1 cellular context compared by ENCODE assay signal in genomic region chr21:33747420-33747819, GRCh38.
TF ChIP-seq lines count a peak whose summit lies in the region.

No MANE protein-coding gene starts in this region.

TF ChIP-seq in K562, 482 proteins besides CTCF, POLR2A, EP300 and RAD21 (continued from another document):
- no peak for TF ChIP-seq ZBTB49 (CRISPR knock-in tag; IDR thresholded peaks at IDR 0.05; ENCODE audit: borderline replicate concordance)
- TF ChIP-seq ZNF224 (CRISPR knock-in tag; IDR thresholded peaks at IDR 0.05): no peak
- TF ChIP-seq, protein P1, sequence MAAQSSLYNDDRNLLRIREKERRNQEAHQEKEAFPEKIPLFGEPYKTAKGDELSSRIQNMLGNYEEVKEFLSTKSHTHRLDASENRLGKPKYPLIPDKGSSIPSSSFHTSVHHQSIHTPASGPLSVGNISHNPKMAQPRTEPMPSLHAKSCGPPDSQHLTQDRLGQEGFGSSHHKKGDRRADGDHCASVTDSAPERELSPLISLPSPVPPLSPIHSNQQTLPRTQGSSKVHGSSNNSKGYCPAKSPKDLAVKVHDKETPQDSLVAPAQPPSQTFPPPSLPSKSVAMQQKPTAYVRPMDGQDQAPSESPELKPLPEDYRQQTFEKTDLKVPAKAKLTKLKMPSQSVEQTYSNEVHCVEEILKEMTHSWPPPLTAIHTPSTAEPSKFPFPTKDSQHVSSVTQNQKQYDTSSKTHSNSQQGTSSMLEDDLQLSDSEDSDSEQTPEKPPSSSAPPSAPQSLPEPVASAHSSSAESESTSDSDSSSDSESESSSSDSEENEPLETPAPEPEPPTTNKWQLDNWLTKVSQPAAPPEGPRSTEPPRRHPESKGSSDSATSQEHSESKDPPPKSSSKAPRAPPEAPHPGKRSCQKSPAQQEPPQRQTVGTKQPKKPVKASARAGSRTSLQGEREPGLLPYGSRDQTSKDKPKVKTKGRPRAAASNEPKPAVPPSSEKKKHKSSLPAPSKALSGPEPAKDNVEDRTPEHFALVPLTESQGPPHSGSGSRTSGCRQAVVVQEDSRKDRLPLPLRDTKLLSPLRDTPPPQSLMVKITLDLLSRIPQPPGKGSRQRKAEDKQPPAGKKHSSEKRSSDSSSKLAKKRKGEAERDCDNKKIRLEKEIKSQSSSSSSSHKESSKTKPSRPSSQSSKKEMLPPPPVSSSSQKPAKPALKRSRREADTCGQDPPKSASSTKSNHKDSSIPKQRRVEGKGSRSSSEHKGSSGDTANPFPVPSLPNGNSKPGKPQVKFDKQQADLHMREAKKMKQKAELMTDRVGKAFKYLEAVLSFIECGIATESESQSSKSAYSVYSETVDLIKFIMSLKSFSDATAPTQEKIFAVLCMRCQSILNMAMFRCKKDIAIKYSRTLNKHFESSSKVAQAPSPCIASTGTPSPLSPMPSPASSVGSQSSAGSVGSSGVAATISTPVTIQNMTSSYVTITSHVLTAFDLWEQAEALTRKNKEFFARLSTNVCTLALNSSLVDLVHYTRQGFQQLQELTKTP (IDR thresholded peaks at IDR 0.05; ENCODE audit: low read depth in 1 of 2, partially characterized antibody in 2 of 2): no peak
- peak; percentile 59; the same call in 1 of the 2 replicates for TF ChIP-seq NBN (IDR thresholded peaks at IDR 0.05; ENCODE audit: low read depth)
- TF ChIP-seq ZNF445 (CRISPR knock-in tag; IDR thresholded peaks at IDR 0.05; ENCODE audit: low read depth): peak; percentile 59; the same call in 1 of the 2 replicates
- 0 out of 2 replicates have a peak, but pooled peaks have one; percentile 26 for TF ChIP-seq EHMT2 (IDR thresholded peaks at IDR 0.05)
- TF ChIP-seq SMARCB1 (IDR thresholded peaks at IDR 0.05; ENCODE audit: insufficient read length, low read depth): no peak
- TF ChIP-seq, protein P2, sequence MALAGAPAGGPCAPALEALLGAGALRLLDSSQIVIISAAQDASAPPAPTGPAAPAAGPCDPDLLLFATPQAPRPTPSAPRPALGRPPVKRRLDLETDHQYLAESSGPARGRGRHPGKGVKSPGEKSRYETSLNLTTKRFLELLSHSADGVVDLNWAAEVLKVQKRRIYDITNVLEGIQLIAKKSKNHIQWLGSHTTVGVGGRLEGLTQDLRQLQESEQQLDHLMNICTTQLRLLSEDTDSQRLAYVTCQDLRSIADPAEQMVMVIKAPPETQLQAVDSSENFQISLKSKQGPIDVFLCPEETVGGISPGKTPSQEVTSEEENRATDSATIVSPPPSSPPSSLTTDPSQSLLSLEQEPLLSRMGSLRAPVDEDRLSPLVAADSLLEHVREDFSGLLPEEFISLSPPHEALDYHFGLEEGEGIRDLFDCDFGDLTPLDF (CRISPR knock-in tag; IDR thresholded peaks at IDR 0.05): no peak
- peak; percentile 86 for TF ChIP-seq CBX5 (IDR thresholded peaks at IDR 0.05; ENCODE audit: borderline replicate concordance, low read depth)
- no peak for TF ChIP-seq NCOA6 (IDR thresholded peaks at IDR 0.05)
- TF ChIP-seq CBX3 (IDR thresholded peaks at IDR 0.05; ENCODE audit: borderline replicate concordance in 1 of 2, low read length in 2 of 2): peak in 1 of 2 experiments; percentile 98; a peak in 2 of 3 replicates
- no peak for TF ChIP-seq EWSR1 (IDR thresholded peaks at IDR 0.05; ENCODE audit: borderline replicate concordance, low read depth, partially characterized antibody)
- no peak for TF ChIP-seq ZNF212 (CRISPR knock-in tag; IDR thresholded peaks at IDR 0.05)
- TF ChIP-seq ZNF316 (IDR thresholded peaks at IDR 0.05): 0 out of 2 replicates have a peak, but pooled peaks have one; percentile 2
- no peak for TF ChIP-seq ZNF175 (CRISPR knock-in tag; IDR thresholded peaks at IDR 0.05; ENCODE audit: low read depth)
- TF ChIP-seq, protein P3, sequence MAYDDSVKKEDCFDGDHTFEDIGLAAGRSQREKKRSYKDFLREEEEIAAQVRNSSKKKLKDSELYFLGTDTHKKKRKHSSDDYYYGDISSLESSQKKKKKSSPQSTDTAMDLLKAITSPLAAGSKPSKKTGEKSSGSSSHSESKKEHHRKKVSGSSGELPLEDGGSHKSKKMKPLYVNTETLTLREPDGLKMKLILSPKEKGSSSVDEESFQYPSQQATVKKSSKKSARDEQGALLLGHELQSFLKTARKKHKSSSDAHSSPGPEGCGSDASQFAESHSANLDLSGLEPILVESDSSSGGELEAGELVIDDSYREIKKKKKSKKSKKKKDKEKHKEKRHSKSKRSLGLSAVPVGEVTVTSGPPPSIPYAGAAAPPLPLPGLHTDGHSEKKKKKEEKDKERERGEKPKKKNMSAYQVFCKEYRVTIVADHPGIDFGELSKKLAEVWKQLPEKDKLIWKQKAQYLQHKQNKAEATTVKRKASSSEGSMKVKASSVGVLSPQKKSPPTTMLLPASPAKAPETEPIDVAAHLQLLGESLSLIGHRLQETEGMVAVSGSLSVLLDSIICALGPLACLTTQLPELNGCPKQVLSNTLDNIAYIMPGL (CRISPR knock-in tag; IDR thresholded peaks at IDR 0.05): no peak
- TF ChIP-seq ZBTB33 (CRISPR knock-in tag; IDR thresholded peaks at IDR 0.05): peak; percentile 79
- TF ChIP-seq ZNF586 (CRISPR knock-in tag; conservative IDR thresholded peaks at IDR 0.05): no peak
- TF ChIP-seq SMARCE1 (IDR thresholded peaks at IDR 0.05): no peak
- TF ChIP-seq TEAD4 (IDR thresholded peaks at IDR 0.05; ENCODE audit: low read length): 0 out of 2 replicates have a peak, but pooled peaks have one; percentile 7
- TF ChIP-seq TEAD4 (CRISPR knock-in tag; IDR thresholded peaks at IDR 0.05; ENCODE audit: borderline replicate concordance): no peak
- peak; percentile 70; the same call in 1 of the 2 replicates for TF ChIP-seq XRCC3 (IDR thresholded peaks at IDR 0.05)
- no peak for TF ChIP-seq CHD4 (IDR thresholded peaks at IDR 0.05; ENCODE audit: insufficient read depth, insufficient replicate concordance, low read depth, low read length, poor library complexity, severe bottlenecking)
- peak; percentile 30; the same call in 1 of the 2 replicates for TF ChIP-seq NFIC (IDR thresholded peaks at IDR 0.05)
- peak; percentile 46 to 81; a peak in 2 of 4 replicates for TF ChIP-seq TRIM24 (IDR thresholded peaks at IDR 0.05)
- TF ChIP-seq NUFIP1 (IDR thresholded peaks at IDR 0.05; ENCODE audit: partially characterized antibody): no peak
- TF ChIP-seq, protein P4, sequence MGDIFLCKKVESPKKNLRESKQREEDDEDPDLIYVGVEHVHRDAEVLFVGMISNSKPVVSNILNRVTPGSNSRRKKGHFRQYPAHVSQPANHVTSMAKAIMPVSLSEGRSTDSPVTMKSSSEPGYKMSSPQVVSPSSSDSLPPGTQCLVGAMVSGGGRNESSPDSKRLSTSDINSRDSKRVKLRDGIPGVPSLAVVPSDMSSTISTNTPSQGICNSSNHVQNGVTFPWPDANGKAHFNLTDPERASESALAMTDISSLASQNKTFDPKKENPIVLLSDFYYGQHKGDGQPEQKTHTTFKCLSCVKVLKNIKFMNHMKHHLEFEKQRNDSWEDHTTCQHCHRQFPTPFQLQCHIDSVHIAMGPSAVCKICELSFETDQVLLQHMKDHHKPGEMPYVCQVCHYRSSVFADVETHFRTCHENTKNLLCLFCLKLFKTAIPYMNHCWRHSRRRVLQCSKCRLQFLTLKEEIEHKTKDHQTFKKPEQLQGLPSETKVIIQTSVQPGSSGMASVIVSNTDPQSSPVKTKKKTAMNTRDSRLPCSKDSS (IDR thresholded peaks at IDR 0.05; ENCODE audit: low read depth, partially characterized antibody): peak; percentile 89
- TF ChIP-seq MED1 (CRISPR knock-in tag; IDR thresholded peaks at IDR 0.05; ENCODE audit: borderline replicate concordance): no peak
- TF ChIP-seq ZNF561 (CRISPR knock-in tag; conservative IDR thresholded peaks at IDR 0.05): no peak
- peak; percentile 16; the same call in 1 of the 2 replicates for TF ChIP-seq POLR2H (tag; IDR thresholded peaks at IDR 0.05; ENCODE audit: low read depth)
- TF ChIP-seq ADNP (tag; IDR thresholded peaks at IDR 0.05): no peak
- 0 out of 2 replicates have a peak, but pooled peaks have one; percentile 31 for TF ChIP-seq CHAMP1 (IDR thresholded peaks at IDR 0.05)
- TF ChIP-seq, protein P5, sequence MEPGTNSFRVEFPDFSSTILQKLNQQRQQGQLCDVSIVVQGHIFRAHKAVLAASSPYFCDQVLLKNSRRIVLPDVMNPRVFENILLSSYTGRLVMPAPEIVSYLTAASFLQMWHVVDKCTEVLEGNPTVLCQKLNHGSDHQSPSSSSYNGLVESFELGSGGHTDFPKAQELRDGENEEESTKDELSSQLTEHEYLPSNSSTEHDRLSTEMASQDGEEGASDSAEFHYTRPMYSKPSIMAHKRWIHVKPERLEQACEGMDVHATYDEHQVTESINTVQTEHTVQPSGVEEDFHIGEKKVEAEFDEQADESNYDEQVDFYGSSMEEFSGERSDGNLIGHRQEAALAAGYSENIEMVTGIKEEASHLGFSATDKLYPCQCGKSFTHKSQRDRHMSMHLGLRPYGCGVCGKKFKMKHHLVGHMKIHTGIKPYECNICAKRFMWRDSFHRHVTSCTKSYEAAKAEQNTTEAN (CRISPR knock-in tag; IDR thresholded peaks at IDR 0.05): no peak
TF ChIP-seq in K562: peak in this region for 20.
